In genomic region chr18:33577688-33578370, GRCh38 we compare ENCODE assay signal across 8 cellular contexts. TPM values are rescaled to one million over a fixed set of nuclear protein-coding genes. Genes with fewer than 3 reads are reported as not detected.
A peak's percentile ranks its signal among the peaks of the same experiment; 100 is the strongest.
DNase-seq lines count a peak whose midpoint lies in the region; ATAC-seq, FAIRE-seq and TF ChIP-seq lines count a peak whose summit lies in the region.

Gene ASXL3 (plus strand): TSS chr18:33578219. CDS start chr18:33578632, 413 bp downstream.

- intact Hi-C loops in left colon (cut with DNase I, micrococcal nuclease): no loop called here

- no peaks in the 10 kb centered on the region for H3K4me1 ChIP-seq in A549

- TF ChIP-seq CTCF in A549 (IDR thresholded peaks at IDR 0.05): no peak

- no peak for TF ChIP-seq EP300 in A549 (IDR thresholded peaks at IDR 0.05)

- H3K27me3 Mint-ChIP-seq in stimulated activated naive B cell treated with anti-CD40 and anti-IgM and Interleukin-4, amounts not matched to agents 10 μg/mL and 1 μg/mL and 100 μg/mL, for 72 hours: peaks cover 21 to 22% of the 10 kb centered on the region in 2 donors

- no peak for TF ChIP-seq POLR2A in A549 (IDR thresholded peaks at IDR 0.05; ENCODE audit: low read length)

- H3K36me3 Mint-ChIP-seq in stimulated activated naive B cell treated with anti-CD40 and anti-IgM and Interleukin-4, amounts not matched to agents 10 μg/mL and 1 μg/mL and 100 μg/mL, for 72 hours: peaks cover 0 to 5% of the 10 kb centered on the region in 2 donors

- peak within 1 kb of the TSS; percentile 10 for H3K27ac Mint-ChIP-seq in stimulated activated naive B cell treated with anti-CD40 and anti-IgM and Interleukin-4, amounts not matched to agents 10 μg/mL and 1 μg/mL and 100 μg/mL, for 72 hours

- H3K9me3 ChIP-seq in A549: no peaks in the 10 kb centered on the region

- H3K27ac ChIP-seq in A549 (no peak within 1 kb of the TSS), caudate nucleus (ENCODE audit: low read depth, low read length) (peak within 1 kb of the TSS; percentile 97)

- no peak for FAIRE-seq in A549 (lab: Jason Lieb, UNC)

- no peaks in the 10 kb centered on the region for H3K9me3 Mint-ChIP-seq in stimulated activated naive B cell treated with anti-CD40 and anti-IgM and Interleukin-4, amounts not matched to agents 10 μg/mL and 1 μg/mL and 100 μg/mL, for 72 hours

- peak within 1 kb of the TSS; percentile 78 to 91 for H3K4me3 Mint-ChIP-seq in stimulated activated naive B cell treated with anti-CD40 and anti-IgM and Interleukin-4, amounts not matched to agents 10 μg/mL and 1 μg/mL and 100 μg/mL, for 72 hours

- TF ChIP-seq RAD21 in A549 (conservative IDR thresholded peaks at IDR 0.05 in 1 of 2, IDR thresholded peaks at IDR 0.05 in 1 of 2): no peak

- peaks cover 6 to 7% of the 10 kb centered on the region in 2 donors for H3K4me1 Mint-ChIP-seq in stimulated activated naive B cell treated with anti-CD40 and anti-IgM and Interleukin-4, amounts not matched to agents 10 μg/mL and 1 μg/mL and 100 μg/mL, for 72 hours

- ATAC-seq in A549 (peak; percentile 69 to 83), GM18502 (IDR thresholded peaks at IDR 0.05; ENCODE audit: poor library complexity, unreplicated experiment) (peak; percentile 52), left colon (peak; percentile 82), HG02759 (IDR thresholded peaks at IDR 0.05; ENCODE audit: unreplicated experiment) (no peak)
- peak; percentile 78 to 81 for ATAC-seq in stimulated activated naive B cell treated with anti-CD40 and anti-IgM and Interleukin-4, amounts not matched to agents 10 μg/mL and 1 μg/mL and 100 μg/mL, for 72 hours (replicated peaks)

- CTCF ChIA-PET in A549 (lab: Yijun Ruan, JAX): no interaction called here

- peak within 1 kb of the TSS; percentile 87 for H3K4me2 ChIP-seq in A549

- peak within 1 kb of the TSS; percentile 48 for H3K4me3 ChIP-seq in A549

- DNase-seq in A549 (ENCODE audit: low read depth in 1 of 2, low spot score in 1 of 2) (no peak), NCI-H345 (lab: John Stamatoyannopoulos, UW) (peak; percentile 69), caudate nucleus (lab: John Stamatoyannopoulos, UW) (peak in 53 of 61 donors; percentile 1 to 84 (median 48)), left colon (peak; percentile 43 to 63), SIG-M5 (lab: John Stamatoyannopoulos, UW) (no peak)
- DNase-seq in stimulated activated naive B cell treated with anti-CD40 and anti-IgM and Interleukin-4, amounts not matched to agents 10 μg/mL and 1 μg/mL and 100 μg/mL, for 72 hours: no peak

- POLR2A ChIA-PET in A549 (lab: Yijun Ruan, JAX): no interaction called here

- WGBS in A549 (ENCODE audit: missing lambda C conversion rate): 3% methylated on average over 22 of the region's 70 CpGs

TF ChIP-seq in A549, 52 proteins besides CTCF, POLR2A, EP300 and RAD21:
- no peak for TF ChIP-seq ZFP36 (IDR thresholded peaks at IDR 0.05; ENCODE audit: borderline replicate concordance, partially characterized antibody)
- 0 out of 2 replicates have a peak, but pooled peaks have one; percentile 43 for TF ChIP-seq CBX8 (IDR thresholded peaks at IDR 0.05)

RNA-seq across cellular contexts. Expression of gene ASXL3, which starts in this region (rescaled TPM):
- polyA plus RNA-seq in A549 (2011; rRNA removed) (not detected in 2 replicates), A549 (2017; fragmentation: RNase III; extraction: RNeasy Plus Mini Kit Qiagen cat#74134 plus additional on column Dnase treatment) (not detected in 3 replicates)
- not detected in 2 replicates for polyA plus RNA-seq in A549 (2012; cell fraction: cytosol; rRNA removed)
- not detected in 2 replicates for polyA plus RNA-seq in A549 (2012; cell fraction: nucleus; rRNA removed)
- not detected in 2 replicates for polyA minus RNA-seq in A549 (2011; rRNA and poly(A)+ RNA removed)
- total RNA-seq in left colon: 1 to 10 TPM; 1.3 to 4.4 TPM

Comparison
In these comparisons a context has a peak if more than half of its experiments do, and no peak if none do; other contexts are left out.
1. Peak in ATAC-seq, H3K4me3 ChIP-seq and H3K4me2 ChIP-seq in A549; RNA of the gene not detected or under 1 TPM.
2. DNase-seq: peak in NCI-H345 (single experiment), caudate nucleus (53 of 61) and left colon (2 of 2); none in A549 (0 of 2), stimulated activated naive B cell treated with anti-CD40 and anti-IgM and Interleukin-4, amounts not matched to agents 10 μg/mL and 1 μg/mL and 100 μg/mL, for 72 hours (single experiment) and SIG-M5 (single experiment).